In genomic region chr20:43456252-43456651, GRCh38 we compare ENCODE assay signal across 1 cellular context.
TF ChIP-seq lines count a peak whose summit lies in the region.

No MANE protein-coding gene starts in this region.

TF ChIP-seq in H1, 55 proteins besides CTCF, POLR2A, EP300 and RAD21:
- peak; percentile 35; the same call in 1 of the 2 replicates for TF ChIP-seq TBP (IDR thresholded peaks at IDR 0.05; ENCODE audit: low read depth, low read length)
- TF ChIP-seq SP1 (IDR thresholded peaks at IDR 0.05; ENCODE audit: low read depth, low read length), result 0 out of 2 replicates have a peak, but pooled peaks have one; percentile 60
